Comparison of ENCODE assay signal across 19 cellular contexts in the genomic region with DNA sequence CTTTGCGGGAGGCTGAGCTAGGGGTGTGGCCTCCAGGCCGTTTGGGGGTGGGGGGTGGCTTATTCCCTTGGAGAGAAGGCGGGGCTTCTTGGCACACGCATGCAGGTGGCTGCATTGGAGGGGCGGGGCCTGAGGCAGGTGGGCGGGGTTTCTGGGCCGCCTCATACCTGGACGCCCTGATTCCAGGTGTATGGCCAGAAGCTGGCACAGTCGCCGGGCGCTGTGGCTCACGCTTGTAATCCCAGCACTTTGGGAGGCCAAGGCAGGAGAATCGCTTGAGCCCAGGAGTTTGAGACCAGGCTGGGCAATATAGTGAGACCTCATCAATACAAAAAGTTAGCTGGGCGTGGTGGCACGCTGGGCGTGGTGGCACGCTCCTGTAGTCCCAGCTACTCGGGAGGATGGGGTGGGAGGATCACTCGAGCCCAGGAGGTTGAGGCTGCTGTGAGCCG. TPM values are rescaled to one million over a fixed set of nuclear protein-coding genes. Genes with fewer than 3 reads are reported as not detected.
A peak's percentile ranks its signal among the peaks of the same experiment; 100 is the strongest.
DNase-seq lines count a peak whose midpoint lies in the region; FAIRE-seq and TF ChIP-seq lines count a peak whose summit lies in the region.
"Had no signal": no experiment of that assay in that cellular context is flagged by ENCODE, and none has a peak within 500 bp of the region (broad histone marks: within the 10 kb centered on the region; RNA-seq: fewer than 3 reads in every experiment).

No MANE protein-coding gene starts in this region.

- H3K4me2 ChIP-seq in OCI-LY1 (ENCODE audit: low read length) = peak overlapping the region; percentile 41; the same call in 1 of the 2 replicates

- H3K36me3 ChIP-seq in OCI-LY1 (ENCODE audit: insufficient read depth, low read length) = peaks cover 15% of the 10 kb centered on the region; the same call in 1 of the 2 replicates
- no peaks in the 10 kb centered on the region for H3K36me3 ChIP-seq in small intestine (ENCODE audit: control insufficient read depth in 2 of 2, insufficient read depth in 2 of 2, low read length in 2 of 2)
- H3K36me3 ChIP-seq: MG63, SJSA1 had no signal

- 15 to 83% (median 42%) methylated on average over 18 to 20 of the region's 20 CpGs for WGBS in small intestine, 3 donors

- no peak overlapping the region for H3K9ac ChIP-seq in OCI-LY1 (ENCODE audit: low read length)
- H3K9ac ChIP-seq: BLaER1 treated with 17β-estradiol and CSF1 and Interleukin-3, amounts not matched to agents 10 nM and 100 nM had no signal

- no peaks in the 10 kb centered on the region for H4K20me1 ChIP-seq in OCI-LY1 (ENCODE audit: insufficient read depth, low read length)

- H3K4me3 ChIP-seq in OCI-LY1 (ENCODE audit: low read depth, low read length, poor library complexity, severe bottlenecking) (no peak overlapping the region), small intestine (ENCODE audit: low read depth in 1 of 2, low read length in 2 of 2) (no peak overlapping the region)
- H3K4me3 ChIP-seq: BLaER1 treated with 17β-estradiol and CSF1 and Interleukin-3, amounts not matched to agents 10 nM and 100 nM; MG63; SJSA1 had no signal

- H3K4me1 ChIP-seq in OCI-LY1 (ENCODE audit: insufficient read depth, low read length, severe bottlenecking) (peaks cover 31% of the 10 kb centered on the region), small intestine (ENCODE audit: control insufficient read depth in 2 of 2, insufficient read depth in 1 of 2, low read depth in 1 of 2, low read length in 1 of 2) (no peaks in the 10 kb centered on the region)
- H3K4me1 ChIP-seq: SJSA1 had no signal

- H3K27me3 ChIP-seq in OCI-LY1 (ENCODE audit: insufficient read depth, low read length) = no peaks in the 10 kb centered on the region
- H3K27me3 ChIP-seq in small intestine (ENCODE audit: control insufficient read depth in 2 of 2, insufficient read depth in 2 of 2, low read length in 2 of 2) = no peaks in the 10 kb centered on the region
- H3K27me3 ChIP-seq: BLaER1 treated with 17β-estradiol and CSF1 and Interleukin-3, amounts not matched to agents 10 nM and 100 nM; MG63; SJSA1 had no signal

- peak overlapping the region; percentile 87 for H3K27ac ChIP-seq in OCI-LY1 (ENCODE audit: low read depth, low read length, poor library complexity, severe bottlenecking)
- H3K27ac ChIP-seq in small intestine (ENCODE audit: low read depth in 1 of 2, low read length in 1 of 2) = no peak overlapping the region
- H3K27ac ChIP-seq: BLaER1 treated with 17β-estradiol and CSF1 and Interleukin-3, amounts not matched to agents 10 nM and 100 nM; SJSA1 had no signal

- H3K9me3 ChIP-seq in OCI-LY1 (ENCODE audit: low read length) = no peaks in the 10 kb centered on the region
- H3K9me3 ChIP-seq in small intestine (ENCODE audit: control insufficient read depth, low read depth) = no peaks in the 10 kb centered on the region
- H3K9me3 ChIP-seq: BLaER1 treated with 17β-estradiol and CSF1 and Interleukin-3, amounts not matched to agents 10 nM and 100 nM; MG63; SJSA1 had no signal

- H3K9me2 ChIP-seq in OCI-LY1 (ENCODE audit: low read depth, low read length) = no peaks in the 10 kb centered on the region

- no peak for FAIRE-seq in small intestine (lab: Jason Lieb, UNC)
- FAIRE-seq: GM12891 had no signal

- H2AFZ ChIP-seq in OCI-LY1 (ENCODE audit: low read length) = no peak overlapping the region

- DNase-seq in activated CD8-positive, alpha-beta memory T cell treated with anti-CD3 and anti-CD28 coated beads, Interleukin-2, amount 50 U/mL, for 4 hours = peak; percentile 13
- DNase-seq in activated CD8-positive, alpha-beta memory T cell treated with anti-CD3 and anti-CD28 coated beads for 24 hours = no peak
- peak; percentile 70 for DNase-seq in iPS-NIHi7 (ENCODE audit: extremely low spot score)
- peak; percentile 64 for DNase-seq in small intestine
- no peak for DNase-seq in GDM1 (lab: John Stamatoyannopoulos, UW)
- no peak for DNase-seq in OCI-M1 (lab: John Stamatoyannopoulos, UW)
- DNase-seq in NCI-H128 (lab: John Stamatoyannopoulos, UW; ENCODE audit: unreplicated experiment) = no peak
- DNase-seq: GF-D8, GOT3, MG63, NCI-H1092, NCI-H226, NCI-H526, RPMI8226 had no signal

- H3F3A ChIP-seq in OCI-LY1 (ENCODE audit: insufficient read depth, low read length) = no peaks in the 10 kb centered on the region

- no peak for TF ChIP-seq CTCF in OCI-LY1 (IDR thresholded peaks at IDR 0.05; ENCODE audit: low read length)

- no peaks in the 10 kb centered on the region for H3K79me2 ChIP-seq in OCI-LY1 (ENCODE audit: insufficient read depth, low read length)

RNA-seq across cellular contexts. Expression of a gene that starts 7.8 kb away (rescaled TPM):
- 10 to 100 TPM in 2 of 3 donors, 1 to 10 TPM in 1; 6.2 to 60.3 (median 34.2) TPM for polyA plus RNA-seq in small intestine

RNA-seq across cellular contexts. Expression of a gene that starts 19.2 kb away (rescaled TPM):
- 10 to 100 TPM; 34.3 to 81.1 (median 62.6) TPM for polyA plus RNA-seq in small intestine

RNA-seq across cellular contexts. Expression of a gene that starts 21.3 kb away (rescaled TPM):
- 10 to 100 TPM; 14.5 to 34.4 (median 26.2) TPM for polyA plus RNA-seq in small intestine

RNA-seq across cellular contexts. Expression of a gene that starts 26.4 kb away (rescaled TPM):
- not detected for polyA plus RNA-seq in small intestine
- polyA plus RNA-seq: CD8-positive, alpha-beta memory T cell had no signal

RNA-seq across cellular contexts. Expression of a gene that starts 26.8 kb away (rescaled TPM):
- 100 to 1,000 TPM; 153 to 313 (median 219) TPM for polyA plus RNA-seq in small intestine

Comparison
In these comparisons a context has a peak if more than half of its experiments do, and no peak if none do; other contexts are left out.
1. DNase-seq: peak in activated CD8-positive, alpha-beta memory T cell treated with anti-CD3 and anti-CD28 coated beads, Interleukin-2, amount 50 U/mL, for 4 hours (single experiment), iPS-NIHi7 (single experiment) and small intestine (single experiment); none in activated CD8-positive, alpha-beta memory T cell treated with anti-CD3 and anti-CD28 coated beads for 24 hours (single experiment), GDM1 (single experiment), OCI-M1 (single experiment) and NCI-H128 (single experiment).